8 cellular contexts compared by ENCODE assay signal in genomic region chr11:118914178-118914918, GRCh38. TPM values are rescaled to one million over a fixed set of nuclear protein-coding genes. Genes with fewer than 3 reads are reported as not detected.
DNase-seq lines count a peak whose midpoint lies in the region; ATAC-seq, FAIRE-seq and TF ChIP-seq lines count a peak whose summit lies in the region.

No MANE protein-coding gene starts in this region.

- DNase-seq in ELR (ENCODE audit: low read depth) (peak; percentile 45), NT2/D1 (ENCODE audit: low read depth, low spot score) (no peak), kidney (peak; percentile 86), EL (no peak), erythroblast (lab: John Stamatoyannopoulos, UW) (no peak), NCI-H2171 treated with DMSO at 0.1 percent for 48 hours (lab: John Stamatoyannopoulos, UW) (no peak)
- DNase-seq in activated naive CD4-positive, alpha-beta T cell treated with anti-CD3 and anti-CD28 coated beads, Interleukin-2, amount 50 U/mL, for 72 hours (ENCODE audit: low spot score in 2 of 2) = peak in 1 of 2 donors; percentile 73
- DNase-seq in stimulated activated CD8-positive, alpha-beta memory T cell treated with anti-CD3 and anti-CD28 coated beads, Interleukin-4, amount 100 ng/mL, for 48 hours = peak; percentile 78

- H3K9ac ChIP-seq in NT2/D1 (ENCODE audit: insufficient read length, low read depth) (peak overlapping the region; percentile 61), kidney (ENCODE audit: low read length in 2 of 2) (peak overlapping the region in 1 of 2 donors; percentile 53)

- no peak for TF ChIP-seq POLR2A in erythroblast (IDR thresholded peaks at IDR 0.05; ENCODE audit: low read length)

- H3K9me3 Mint-ChIP-seq in activated naive CD4-positive, alpha-beta T cell treated with anti-CD3 and anti-CD28 coated beads, Interleukin-2, amount 50 U/mL, for 72 hours = no peaks in the 10 kb centered on the region

- ATAC-seq in activated naive CD4-positive, alpha-beta T cell treated with anti-CD3 and anti-CD28 coated beads, Interleukin-2, amount 50 U/mL, for 72 hours = peak; percentile 22 to 26

- H3K27me3 ChIP-seq in NT2/D1 (ENCODE audit: insufficient read depth, insufficient read length) = no peaks in the 10 kb centered on the region

- no peak for FAIRE-seq in kidney (lab: Jason Lieb, UNC)

- H3K36me3 Mint-ChIP-seq in activated naive CD4-positive, alpha-beta T cell treated with anti-CD3 and anti-CD28 coated beads, Interleukin-2, amount 50 U/mL, for 72 hours = no peaks in the 10 kb centered on the region

- H3K9me3 ChIP-seq in NT2/D1 (ENCODE audit: insufficient read depth, low read length) = no peaks in the 10 kb centered on the region
- H3K9me3 ChIP-seq in kidney (ENCODE audit: control insufficient read depth in 1 of 2, low read length in 2 of 2) = no peaks in the 10 kb centered on the region

- no peak overlapping the region for H3K4me3 ChIP-seq in NT2/D1 (ENCODE audit: insufficient read length, low read depth)
- H3K4me3 ChIP-seq in kidney (ENCODE audit: low read length in 2 of 2) = no peak overlapping the region

- intact Hi-C loops in kidney (cut with DNase I) = no loop called here

- H3K36me3 ChIP-seq in NT2/D1 (ENCODE audit: insufficient read depth, insufficient read length, low read length) (peaks cover 12% of the 10 kb centered on the region), kidney (ENCODE audit: control insufficient read depth in 1 of 2, insufficient read depth in 2 of 2, low read length in 2 of 2) (no peaks in the 10 kb centered on the region)

- H3K27ac ChIP-seq in kidney (ENCODE audit: low read depth in 2 of 2, low read length in 2 of 2) = peak overlapping the region; percentile 77 to 92

- peaks cover 30% of the 10 kb centered on the region for H3K4me1 ChIP-seq in NT2/D1 (ENCODE audit: insufficient read depth, insufficient read length)
- peaks cover 81 to 83% of the 10 kb centered on the region in 2 donors for H3K4me1 ChIP-seq in kidney (ENCODE audit: control insufficient read depth in 1 of 2, insufficient read depth in 1 of 2, low read depth in 1 of 2, low read length in 2 of 2)

- TF ChIP-seq CTCF in kidney (IDR thresholded peaks at IDR 0.05; ENCODE audit: borderline replicate concordance, extremely low read depth, insufficient read depth) = no peak

- peak overlapping the region; percentile 94 to 96 for H3K27ac Mint-ChIP-seq in activated naive CD4-positive, alpha-beta T cell treated with anti-CD3 and anti-CD28 coated beads, Interleukin-2, amount 50 U/mL, for 72 hours

RNA-seq across cellular contexts. Expression of gene BCL9L, which starts 11.4 kb away (rescaled TPM):
- 10 to 100 TPM; 46.6 to 57.4 TPM for total RNA-seq in activated naive CD4-positive, alpha-beta T cell treated with anti-CD3 and anti-CD28 coated beads, Interleukin-2, amount 50 U/mL, for 72 hours
- total RNA-seq in kidney = 57.5 TPM
- polyA plus RNA-seq in kidney (ENCODE audit: insufficient read depth, low read depth, low replicate concordance) = 5.0 TPM

RNA-seq across cellular contexts. Expression of gene CXCR5, which starts 30.7 kb away (rescaled TPM):
- 10 to 100 TPM in 1 of 2 donors, 1 to 10 TPM in 1; 9.3 to 25.9 TPM for total RNA-seq in activated naive CD4-positive, alpha-beta T cell treated with anti-CD3 and anti-CD28 coated beads, Interleukin-2, amount 50 U/mL, for 72 hours
- 1.1 TPM for total RNA-seq in kidney
- polyA plus RNA-seq in kidney (ENCODE audit: insufficient read depth, low read depth, low replicate concordance) = not detected

RNA-seq across cellular contexts. Expression of gene UPK2, which starts 41.8 kb away (rescaled TPM):
- total RNA-seq in activated naive CD4-positive, alpha-beta T cell treated with anti-CD3 and anti-CD28 coated beads, Interleukin-2, amount 50 U/mL, for 72 hours = 1 to 10 TPM in 1 of 2 donors, under 1 TPM in 1; 0.80 to 2.0 TPM
- not detected for total RNA-seq in kidney
- polyA plus RNA-seq in kidney (ENCODE audit: insufficient read depth, low read depth, low replicate concordance) = not detected

RNA-seq across cellular contexts. Expression of gene FOXR1, which starts 57.2 kb away (rescaled TPM):
- not detected for total RNA-seq in activated naive CD4-positive, alpha-beta T cell treated with anti-CD3 and anti-CD28 coated beads, Interleukin-2, amount 50 U/mL, for 72 hours
- total RNA-seq in kidney = not detected
- polyA plus RNA-seq in kidney (ENCODE audit: insufficient read depth, low read depth, low replicate concordance) = not detected

Comparison
In these comparisons a context has a peak if more than half of its experiments do, and no peak if none do; other contexts are left out.
1. DNase-seq: peak in ELR (single experiment), kidney (single experiment) and stimulated activated CD8-positive, alpha-beta memory T cell treated with anti-CD3 and anti-CD28 coated beads, Interleukin-4, amount 100 ng/mL, for 48 hours (single experiment); none in NT2/D1 (single experiment), EL (single experiment), erythroblast (0 of 2) and NCI-H2171 treated with DMSO at 0.1 percent for 48 hours (single experiment).